Comparison of ENCODE assay signal across 9 cellular contexts in genomic region chr1:156019946-156020292, GRCh38. TPM values are rescaled to one million over a fixed set of nuclear protein-coding genes. Genes with fewer than 3 reads are reported as not detected.
DNase-seq lines count a peak whose midpoint lies in the region; ATAC-seq, FAIRE-seq and TF ChIP-seq lines count a peak whose summit lies in the region.
"Had no signal": no experiment of that assay in that cellular context is flagged by ENCODE, and none has a peak within 500 bp of the region (broad histone marks: within the 10 kb centered on the region; RNA-seq: fewer than 3 reads in every experiment).

No MANE protein-coding gene starts in this region.

- BruUV-seq in endothelial cell of umbilical vein (replicated peaks; lab: Mats Ljungman, UMichigan), result TSS peak; percentile 58

- H3K9me3 ChIP-seq in CD8-positive, alpha-beta memory T cell (ENCODE audit: low read length), result no peaks in the 10 kb centered on the region
- no peaks in the 10 kb centered on the region for H3K9me3 ChIP-seq in OCI-LY3 (ENCODE audit: insufficient read depth, low read length)
- H3K9me3 ChIP-seq in endothelial cell of umbilical vein (replicated peaks; ENCODE audit: control insufficient read depth, insufficient read depth, low read length), result no peaks in the 10 kb centered on the region
- H3K9me3 ChIP-seq in osteoblast (ENCODE audit: low read depth, low read length), result no peaks in the 10 kb centered on the region

- TF ChIP-seq CTCF in OCI-LY3 (IDR thresholded peaks at IDR 0.05; ENCODE audit: low read depth, low read length) (no peak), endothelial cell of umbilical vein (IDR thresholded peaks at IDR 0.05; ENCODE audit: extremely low read depth in 1 of 2, insufficient read depth in 1 of 2, low read depth in 1 of 2, low read length in 2 of 2) (no peak), osteoblast (IDR thresholded peaks at IDR 0.05; ENCODE audit: extremely low read depth, low read depth, low read length) (no peak)

- intact Hi-C loops in endothelial cell of umbilical vein (cut with micrococcal nuclease), result no loop called here

- DNase-seq in CD8-positive, alpha-beta memory T cell, result no peak
- DNase-seq in endothelial cell of umbilical vein (ENCODE audit: low read depth, low spot score) (no peak), osteoblast (ENCODE audit: insufficient read length, low spot score, missing footprints) (peak; percentile 83), NCI-H2107 (lab: John Stamatoyannopoulos, UW) (no peak), SHP77 (lab: John Stamatoyannopoulos, UW) (no peak)
- DNase-seq in central memory CD4-positive, alpha-beta T cell, result no peak
- DNase-seq: islet precursor cell had no signal

- no peaks in the 10 kb centered on the region for H3K9me1 ChIP-seq in endothelial cell of umbilical vein (replicated peaks; ENCODE audit: control insufficient read depth, extremely low read depth, insufficient read depth, low read length)

- no peak overlapping the region for H2AFZ ChIP-seq in OCI-LY3 (ENCODE audit: low read depth, low read length)
- no peak overlapping the region for H2AFZ ChIP-seq in endothelial cell of umbilical vein (ENCODE audit: low read depth, low read length)
- H2AFZ ChIP-seq in osteoblast (ENCODE audit: low read length), result peak overlapping the region; percentile 89

- peaks cover 0 to under 1% of the 10 kb centered on the region in 2 donors for H3K27me3 Mint-ChIP-seq in CD8-positive, alpha-beta memory T cell

- H3K4me2 ChIP-seq in OCI-LY3 (ENCODE audit: low read length), result peak overlapping the region; percentile 85
- peak overlapping the region; percentile 84 for H3K4me2 ChIP-seq in endothelial cell of umbilical vein (ENCODE audit: insufficient read depth, low read length)
- peak overlapping the region; percentile 99 for H3K4me2 ChIP-seq in osteoblast (ENCODE audit: insufficient read depth, low read length)

- peaks cover 24% of the 10 kb centered on the region for H3K79me2 ChIP-seq in OCI-LY3 (ENCODE audit: low read length)
- H3K79me2 ChIP-seq in endothelial cell of umbilical vein (ENCODE audit: control insufficient read depth, insufficient read depth, low read length), result peaks cover 31% of the 10 kb centered on the region
- H3K79me2 ChIP-seq in osteoblast (ENCODE audit: insufficient read depth, low read length), result peaks cover 36% of the 10 kb centered on the region

- ATAC-seq in HG03439 (IDR thresholded peaks at IDR 0.05; ENCODE audit: unreplicated experiment), result no peak

- no peaks in the 10 kb centered on the region for H3K27me3 ChIP-seq in CD8-positive, alpha-beta memory T cell (ENCODE audit: insufficient read depth, low read length, poor library complexity, severe bottlenecking)
- H3K27me3 ChIP-seq in OCI-LY3 (ENCODE audit: low read depth, low read length) (peaks cover under 1% of the 10 kb centered on the region; the same call in 1 of the 2 replicates), endothelial cell of umbilical vein (ENCODE audit: control insufficient read depth in 2 of 2, insufficient read depth in 2 of 2, low read length in 2 of 2) (no peaks in the 10 kb centered on the region), osteoblast (ENCODE audit: insufficient read depth, low read length) (peaks cover 6% of the 10 kb centered on the region)

- FAIRE-seq in endothelial cell of umbilical vein (lab: Jason Lieb, UNC), result no peak

- H3K9ac ChIP-seq in OCI-LY3 (ENCODE audit: low read length) (peak overlapping the region; percentile 70), endothelial cell of umbilical vein (replicated peaks; ENCODE audit: extremely low read depth, insufficient read depth, low read length) (peak overlapping the region; percentile 60)

- dilution Hi-C loops in endothelial cell of umbilical vein (cut with MboI; ENCODE audit: extremely low pct_ligation_motif_present, low sequenced_read_pairs), result no loop called here

- peak overlapping the region; percentile 49 for H3K27ac ChIP-seq in CD8-positive, alpha-beta memory T cell (ENCODE audit: low read depth, low read length)
- H3K27ac ChIP-seq in OCI-LY3 (ENCODE audit: low read length) (peak overlapping the region; percentile 16; the same call in 1 of the 2 replicates), endothelial cell of umbilical vein (ENCODE audit: insufficient read depth, low read depth, low read length) (peak overlapping the region; percentile 44), osteoblast (ENCODE audit: low read depth, low read length) (peak overlapping the region; percentile 68)

- H3K36me3 Mint-ChIP-seq in CD8-positive, alpha-beta memory T cell, result peaks cover 10 to 41% (median 10%) of the 10 kb centered on the region in 3 donors

- H4K20me1 ChIP-seq in OCI-LY3 (ENCODE audit: insufficient read depth, low read length) (peaks cover 2% of the 10 kb centered on the region; the same call in 1 of the 2 replicates), endothelial cell of umbilical vein (replicated peaks; ENCODE audit: control insufficient read depth, extremely low read depth, insufficient read depth, low read length) (no peaks in the 10 kb centered on the region), osteoblast (ENCODE audit: insufficient read depth, low read length) (peaks cover 17% of the 10 kb centered on the region)

- peak overlapping the region; percentile 76 to 99 (median 96) for H3K27ac Mint-ChIP-seq in CD8-positive, alpha-beta memory T cell

- H3K4me3 ChIP-seq in CD8-positive, alpha-beta memory T cell (ENCODE audit: low read length), result peak overlapping the region; percentile 80
- H3K4me3 ChIP-seq in OCI-LY3 (ENCODE audit: low read length) (peak overlapping the region; percentile 79), endothelial cell of umbilical vein (replicated peaks in 1 of 3; ENCODE audit: insufficient read depth in 1 of 3, low read depth in 1 of 3, low read length in 3 of 3) (peak overlapping the region; percentile 27 to 81 (median 78)), osteoblast (ENCODE audit: insufficient read depth, low read length) (peak overlapping the region; percentile 92)

- CTCF ChIA-PET in CD8-positive, alpha-beta memory T cell (lab: Charles Lee), result no interaction called here
- CTCF ChIA-PET in endothelial cell of umbilical vein (lab: Charles Lee), result interaction anchor here (0.6 to 3.7 kb wide), 8 partner anchors 12 to 205 kb away, joined by 3 to 16 read pairs (median 4); no protein-coding TSS in a partner anchor

- H3K4me1 Mint-ChIP-seq in CD8-positive, alpha-beta memory T cell, result peaks cover 27 to 45% (median 44%) of the 10 kb centered on the region in 3 donors

- no peaks in the 10 kb centered on the region for H3K9me3 Mint-ChIP-seq in CD8-positive, alpha-beta memory T cell

- H3K4me1 ChIP-seq in CD8-positive, alpha-beta memory T cell (ENCODE audit: insufficient read depth, low read length), result peaks cover 14% of the 10 kb centered on the region
- H3K4me1 ChIP-seq in OCI-LY3 (ENCODE audit: low read length) (peaks cover 13% of the 10 kb centered on the region), endothelial cell of umbilical vein (ENCODE audit: control insufficient read depth, extremely low read depth, insufficient read depth, low read length) (peaks cover 10% of the 10 kb centered on the region), osteoblast (ENCODE audit: insufficient read depth, low read length) (peaks cover 8% of the 10 kb centered on the region)

- POLR2A ChIA-PET in CD8-positive, alpha-beta memory T cell (lab: Charles Lee), result interaction anchor here (0.5 kb wide), 1 partner anchor 85 kb away, joined by 10 read pairs; no protein-coding TSS in a partner anchor
- POLR2A ChIA-PET in endothelial cell of umbilical vein (lab: Charles Lee), result interaction anchor here (0.7 kb wide), 2 partner anchors 21 to 25 kb away, joined by 3 to 6 read pairs; no protein-coding TSS in a partner anchor

- peaks cover 4% of the 10 kb centered on the region for H3K36me3 ChIP-seq in CD8-positive, alpha-beta memory T cell (ENCODE audit: insufficient read depth, low read length)
- H3K36me3 ChIP-seq in OCI-LY3 (replicated peaks; ENCODE audit: low read depth, low read length), result peaks cover 23% of the 10 kb centered on the region
- H3K36me3 ChIP-seq in endothelial cell of umbilical vein (ENCODE audit: control insufficient read depth in 2 of 2, extremely low read depth in 1 of 2, insufficient read depth in 2 of 2, low read length in 2 of 2), result peaks cover 7 to 11% of the 10 kb centered on the region in 2 experiments
- peaks cover 41% of the 10 kb centered on the region for H3K36me3 ChIP-seq in osteoblast (ENCODE audit: insufficient read depth, low read length)

- no peak for TF ChIP-seq POLR2A in endothelial cell of umbilical vein (IDR thresholded peaks at IDR 0.05; ENCODE audit: low read depth, low read length)

- H3K4me3 Mint-ChIP-seq in CD8-positive, alpha-beta memory T cell, result peak overlapping the region; percentile 93 to 100 (median 98)

RNA-seq across cellular contexts. Expression of gene SSR2, which starts 0.8 kb away (rescaled TPM):
- total RNA-seq in CD8-positive, alpha-beta memory T cell, result 100 to 1,000 TPM; 187 to 190 TPM
- 380 TPM for polyA plus RNA-seq in CD8-positive, alpha-beta memory T cell
- 339 and 362 TPM in 2 replicates for total RNA-seq in endothelial cell of umbilical vein
- 1,337 and 1,787 TPM in 2 replicates for polyA plus RNA-seq in endothelial cell of umbilical vein
- 1,307 and 1,533 TPM in 2 replicates for polyA plus RNA-seq in endothelial cell of umbilical vein (2011; cell fraction: cytosol; rRNA removed)
- 531 and 557 TPM in 2 replicates for polyA plus RNA-seq in endothelial cell of umbilical vein (2011; cell fraction: nucleus; rRNA removed)
- 362 and 401 TPM in 2 replicates for polyA plus RNA-seq in endothelial cell of umbilical vein (2012)
- 780 and 932 TPM in 2 replicates for polyA minus RNA-seq in endothelial cell of umbilical vein
- polyA minus RNA-seq in endothelial cell of umbilical vein (2011; cell fraction: cytosol; rRNA and poly(A)+ RNA removed), result 99.6 TPM
- polyA minus RNA-seq in endothelial cell of umbilical vein (2011; cell fraction: nucleus; rRNA and poly(A)+ RNA removed), result 84.7 and 121 TPM in 2 replicates
- 332 and 415 TPM in 2 replicates for total RNA-seq in osteoblast

RNA-seq across cellular contexts. Expression of gene UBQLN4, which starts 33.7 kb away (rescaled TPM):
- total RNA-seq in CD8-positive, alpha-beta memory T cell, result 10 to 100 TPM; 59.4 to 61.9 TPM
- 15.6 TPM for polyA plus RNA-seq in CD8-positive, alpha-beta memory T cell
- total RNA-seq in endothelial cell of umbilical vein, result 48.1 and 50.8 TPM in 2 replicates
- 50.5 and 53.6 TPM in 2 replicates for polyA plus RNA-seq in endothelial cell of umbilical vein
- polyA plus RNA-seq in endothelial cell of umbilical vein (2011; cell fraction: cytosol; rRNA removed), result 35.4 and 37.2 TPM in 2 replicates
- 69.3 and 71.6 TPM in 2 replicates for polyA plus RNA-seq in endothelial cell of umbilical vein (2011; cell fraction: nucleus; rRNA removed)
- 33.9 and 41.1 TPM in 2 replicates for polyA plus RNA-seq in endothelial cell of umbilical vein (2012)
- 56.5 and 63.4 TPM in 2 replicates for polyA minus RNA-seq in endothelial cell of umbilical vein
- 33.5 TPM for polyA minus RNA-seq in endothelial cell of umbilical vein (2011; cell fraction: cytosol; rRNA and poly(A)+ RNA removed)
- polyA minus RNA-seq in endothelial cell of umbilical vein (2011; cell fraction: nucleus; rRNA and poly(A)+ RNA removed), result 22.3 and 29.8 TPM in 2 replicates
- total RNA-seq in osteoblast, result 10.6 and 13.0 TPM in 2 replicates

RNA-seq across cellular contexts. Expression of gene LAMTOR2, which starts 34.7 kb away (rescaled TPM):
- 10 to 100 TPM; 61.9 to 67.4 TPM for total RNA-seq in CD8-positive, alpha-beta memory T cell
- polyA plus RNA-seq in CD8-positive, alpha-beta memory T cell, result 134 TPM
- total RNA-seq in endothelial cell of umbilical vein (77.7 and 80.3 TPM in 2 replicates), osteoblast (36.6 and 40.1 TPM in 2 replicates)
- polyA plus RNA-seq in endothelial cell of umbilical vein, result 136 and 145 TPM in 2 replicates
- polyA plus RNA-seq in endothelial cell of umbilical vein (2011; cell fraction: cytosol; rRNA removed), result 127 and 134 TPM in 2 replicates
- polyA plus RNA-seq in endothelial cell of umbilical vein (2011; cell fraction: nucleus; rRNA removed), result 26.3 and 33.6 TPM in 2 replicates
- 80.8 and 89.4 TPM in 2 replicates for polyA plus RNA-seq in endothelial cell of umbilical vein (2012)
- 34.9 and 36.8 TPM in 2 replicates for polyA minus RNA-seq in endothelial cell of umbilical vein
- 31.1 TPM for polyA minus RNA-seq in endothelial cell of umbilical vein (2011; cell fraction: cytosol; rRNA and poly(A)+ RNA removed)
- polyA minus RNA-seq in endothelial cell of umbilical vein (2011; cell fraction: nucleus; rRNA and poly(A)+ RNA removed), result 5.2 and 7.0 TPM in 2 replicates

RNA-seq across cellular contexts. Expression of gene RAB25, which starts 41.0 kb away (rescaled TPM):
- total RNA-seq in CD8-positive, alpha-beta memory T cell, result not detected
- polyA plus RNA-seq in CD8-positive, alpha-beta memory T cell, result 0.76 TPM
- total RNA-seq in endothelial cell of umbilical vein (not detected in 2 replicates), osteoblast (not detected in 2 replicates)
- polyA plus RNA-seq in endothelial cell of umbilical vein, result not detected in 2 replicates
- polyA plus RNA-seq in endothelial cell of umbilical vein (2011; cell fraction: cytosol; rRNA removed), result not detected in 2 replicates
- not detected in 2 replicates for polyA plus RNA-seq in endothelial cell of umbilical vein (2011; cell fraction: nucleus; rRNA removed)
- polyA plus RNA-seq in endothelial cell of umbilical vein (2012), result not detected in 2 replicates
- 0.53 TPM in 1 of 2 replicates, not detected in the other for polyA minus RNA-seq in endothelial cell of umbilical vein
- not detected for polyA minus RNA-seq in endothelial cell of umbilical vein (2011; cell fraction: cytosol; rRNA and poly(A)+ RNA removed)
- not detected in 2 replicates for polyA minus RNA-seq in endothelial cell of umbilical vein (2011; cell fraction: nucleus; rRNA and poly(A)+ RNA removed)

RNA-seq across cellular contexts. Expression of gene ARHGEF2, which starts 41.6 kb away (rescaled TPM):
- total RNA-seq in CD8-positive, alpha-beta memory T cell, result 100 to 1,000 TPM; 168 to 176 TPM
- polyA plus RNA-seq in CD8-positive, alpha-beta memory T cell, result 18.8 TPM
- total RNA-seq in endothelial cell of umbilical vein (110 and 118 TPM in 2 replicates), osteoblast (166 and 183 TPM in 2 replicates)
- polyA plus RNA-seq in endothelial cell of umbilical vein, result 59.2 and 62.0 TPM in 2 replicates
- 67.4 and 113 TPM in 2 replicates for polyA plus RNA-seq in endothelial cell of umbilical vein (2011; cell fraction: cytosol; rRNA removed)
- 270 and 317 TPM in 2 replicates for polyA plus RNA-seq in endothelial cell of umbilical vein (2011; cell fraction: nucleus; rRNA removed)
- 50.9 and 52.8 TPM in 2 replicates for polyA plus RNA-seq in endothelial cell of umbilical vein (2012)
- 81.5 and 92.0 TPM in 2 replicates for polyA minus RNA-seq in endothelial cell of umbilical vein
- 29.1 TPM for polyA minus RNA-seq in endothelial cell of umbilical vein (2011; cell fraction: cytosol; rRNA and poly(A)+ RNA removed)
- 55.2 and 62.7 TPM in 2 replicates for polyA minus RNA-seq in endothelial cell of umbilical vein (2011; cell fraction: nucleus; rRNA and poly(A)+ RNA removed)

Comparison
In these comparisons a context has a peak if more than half of its experiments do, and no peak if none do; other contexts are left out.
1. H3K27ac ChIP-seq: peak in every context shown above with its lines; median percentile 68 in osteoblast; 49 in CD8-positive, alpha-beta memory T cell; 44 in endothelial cell of umbilical vein; 16 in OCI-LY3.